ENCODE assay signal across 1 cellular context in the genomic region with DNA sequence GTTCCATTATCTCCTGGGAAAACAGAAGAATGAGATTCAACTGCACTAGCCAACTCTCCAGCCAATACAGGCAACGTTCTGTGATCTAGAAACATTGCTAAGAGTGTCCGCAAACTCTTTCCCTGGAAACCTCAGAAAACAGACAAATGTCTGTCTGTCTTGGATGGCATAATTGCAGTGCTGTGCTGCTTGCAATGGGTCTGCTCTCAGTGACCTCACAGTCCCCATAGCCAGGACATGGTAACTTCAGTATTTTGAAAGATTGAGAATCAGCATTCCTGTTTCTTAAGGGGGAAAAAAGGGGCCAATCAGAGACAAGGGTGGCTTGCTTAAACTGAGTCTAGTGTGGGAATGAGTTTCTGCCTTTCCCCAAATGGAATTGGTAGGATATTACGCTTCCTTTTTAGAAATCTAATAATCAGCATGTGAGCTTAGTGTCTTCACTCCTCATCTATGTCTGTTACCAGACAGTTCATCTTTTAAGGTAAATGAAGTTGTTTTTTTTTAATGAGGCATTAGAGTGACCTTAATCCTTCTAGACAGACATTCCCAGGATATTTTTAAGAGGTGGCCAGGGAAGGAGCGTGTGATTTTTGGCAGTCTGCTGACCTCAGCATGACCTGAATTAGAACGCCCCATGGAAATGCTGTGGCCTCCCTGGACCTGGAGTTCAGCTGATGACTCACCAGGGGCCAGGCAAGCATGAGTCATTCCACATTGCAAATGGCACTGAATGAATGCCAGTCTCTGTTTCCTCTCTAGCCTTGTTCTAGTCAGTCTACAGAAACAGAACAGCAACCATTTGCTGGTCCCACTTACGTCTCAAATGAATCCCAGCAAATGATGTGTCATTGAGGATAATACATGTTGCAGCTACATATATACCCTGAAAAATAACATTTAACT.
TF ChIP-seq lines count a peak whose summit lies in the region.

No MANE protein-coding gene starts in this region.

TF ChIP-seq in K562, 482 proteins besides CTCF, POLR2A, EP300 and RAD21 (continued from another document):
- TF ChIP-seq RBM22 (IDR thresholded peaks at IDR 0.05; ENCODE audit: low read depth, low read length, poor library complexity, severe bottlenecking) (no peak), SETDB1 (IDR thresholded peaks at IDR 0.05; ENCODE audit: low read length) (no peak), POLR2B (IDR thresholded peaks at IDR 0.05; ENCODE audit: low read depth, partially characterized antibody) (no peak), NCOA1 (IDR thresholded peaks at IDR 0.05; ENCODE audit: low read depth) (0 out of 2 replicates have a peak, but pooled peaks have one; percentile 22), SRSF3 (IDR thresholded peaks at IDR 0.05; ENCODE audit: insufficient read depth, low read length) (no peak)
